ENCODE assay signal across 1 cellular context in the genomic region with DNA sequence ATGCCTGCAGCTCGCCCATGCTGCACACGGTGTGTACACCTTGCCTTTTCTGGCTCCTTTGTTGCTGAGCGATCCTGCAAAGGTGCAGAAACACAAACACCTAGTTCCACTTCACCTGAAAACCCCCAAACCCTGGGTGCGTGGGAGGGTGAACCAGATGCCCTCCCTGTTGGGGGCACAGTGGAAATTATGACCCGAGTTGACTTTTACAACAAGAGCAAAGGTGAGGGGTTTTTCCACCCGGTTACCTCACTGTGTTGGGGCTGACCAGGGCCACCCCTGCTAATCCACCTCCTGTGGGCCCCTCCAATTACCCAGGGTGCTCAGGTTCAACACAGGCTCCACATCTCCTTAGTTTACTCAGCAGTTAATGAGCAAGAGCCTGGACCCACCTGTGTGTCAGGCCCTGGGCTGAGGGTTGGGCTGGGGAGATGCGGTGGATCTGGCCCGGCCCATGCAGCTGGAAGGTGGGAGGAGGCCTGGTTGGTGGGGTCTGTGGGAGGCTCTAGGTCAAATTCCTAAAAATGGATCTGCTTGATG.
TF ChIP-seq lines count a peak whose summit lies in the region.

No MANE protein-coding gene starts in this region.

TF ChIP-seq in IMR-90, 13 proteins besides CTCF, POLR2A, EP300 and RAD21 (continued from another document):
- TF ChIP-seq, protein P1, sequence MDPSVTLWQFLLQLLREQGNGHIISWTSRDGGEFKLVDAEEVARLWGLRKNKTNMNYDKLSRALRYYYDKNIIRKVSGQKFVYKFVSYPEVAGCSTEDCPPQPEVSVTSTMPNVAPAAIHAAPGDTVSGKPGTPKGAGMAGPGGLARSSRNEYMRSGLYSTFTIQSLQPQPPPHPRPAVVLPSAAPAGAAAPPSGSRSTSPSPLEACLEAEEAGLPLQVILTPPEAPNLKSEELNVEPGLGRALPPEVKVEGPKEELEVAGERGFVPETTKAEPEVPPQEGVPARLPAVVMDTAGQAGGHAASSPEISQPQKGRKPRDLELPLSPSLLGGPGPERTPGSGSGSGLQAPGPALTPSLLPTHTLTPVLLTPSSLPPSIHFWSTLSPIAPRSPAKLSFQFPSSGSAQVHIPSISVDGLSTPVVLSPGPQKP (IDR thresholded peaks at IDR 0.05; ENCODE audit: borderline replicate concordance, low read depth, low read length) = no peak
- no peak for TF ChIP-seq CHD1 (IDR thresholded peaks at IDR 0.05; ENCODE audit: low read depth, low read length)
